ENCODE assay signal across 1 cellular context in genomic region chr6:2782825-2783187, GRCh38.
TF ChIP-seq lines count a peak whose summit lies in the region.

No MANE protein-coding gene starts in this region.

TF ChIP-seq in endothelial cell of umbilical vein, 7 proteins besides CTCF, POLR2A, EP300 and RAD21 (continued from another document):
- no peak for TF ChIP-seq EZH2 (IDR thresholded peaks at IDR 0.05; ENCODE audit: borderline replicate concordance, low read depth, low read length, severe bottlenecking)
